Comparison of ENCODE assay signal across 23 cellular contexts in the genomic region with DNA sequence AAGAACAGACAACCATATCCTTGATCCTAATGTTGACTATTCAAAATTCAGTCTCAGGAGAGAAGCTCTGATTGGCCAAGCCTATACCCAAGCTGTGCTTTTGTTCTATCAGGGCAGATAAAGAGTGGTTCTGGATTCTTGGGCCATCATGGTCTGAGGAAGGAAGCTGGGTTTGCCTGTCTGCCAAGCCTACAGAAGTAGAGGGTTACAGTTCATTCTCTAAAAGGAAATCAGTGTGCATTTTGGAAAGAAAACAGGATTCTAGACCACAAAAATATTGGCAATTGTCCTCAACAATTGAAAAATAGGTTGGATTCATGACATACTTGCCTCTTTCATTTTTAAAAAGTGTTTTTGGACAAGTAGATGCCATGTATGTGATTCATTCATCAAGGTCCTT.
"Had no signal": no experiment of that assay in that cellular context is flagged by ENCODE, and none has a peak within 500 bp of the region (broad histone marks: within the 10 kb centered on the region; RNA-seq: fewer than 3 reads in every experiment).

No MANE protein-coding gene starts in this region.

- H3K4me3 ChIP-seq: coronary artery, dorsolateral prefrontal cortex, esophagus squamous epithelium, lung, ovary, psoas muscle, sigmoid colon, stomach, thyroid gland, vagina had no signal

- H3K4me1 ChIP-seq: esophagus squamous epithelium, psoas muscle, sigmoid colon, thyroid gland, vagina had no signal

- ATAC-seq: left lobe of liver; natural killer cell; psoas muscle; stimulated activated effector memory CD8-positive, alpha-beta T cell treated with anti-CD3 and anti-CD28 coated beads, Interleukin-12 subunit alpha, Interleukin-12 subunit beta, amount 100 ng/mL, for 72 hours had no signal

- DNase-seq: dorsolateral prefrontal cortex; effector CD4-positive, alpha-beta T cell; esophagus squamous epithelium; foreskin melanocyte; kidney; natural killer cell; occipital lobe; ovary; posterior cingulate gyrus; psoas muscle; right cardiac atrium; sigmoid colon; stimulated activated CD4-positive, alpha-beta T cell treated with anti-CD3 and anti-CD28 coated beads, Interleukin-2, amount 100 ng/mL, for 24 hours; stimulated activated CD4-positive, alpha-beta T cell treated with anti-CD3 and anti-CD28 coated beads, Interleukin-4, amount 100 ng/mL, for 24 hours; stimulated activated naive CD4-positive, alpha-beta T cell treated with Interleukin-2 at 50 U/mL for 16 hours; stomach; thyroid gland; trophoblast cell had no signal

- H3K27ac ChIP-seq: coronary artery, dorsolateral prefrontal cortex, esophagus squamous epithelium, ovary, psoas muscle, sigmoid colon, stomach, thyroid gland, vagina had no signal

- H3K36me3 ChIP-seq: esophagus squamous epithelium, ovary, sigmoid colon, stomach, thyroid gland, vagina had no signal

- H3K9me3 ChIP-seq: esophagus squamous epithelium, ovary, psoas muscle, sigmoid colon, thyroid gland, vagina had no signal

- H3K27me3 ChIP-seq: dorsolateral prefrontal cortex, esophagus squamous epithelium, ovary, sigmoid colon, stomach, thyroid gland, vagina had no signal
